9 cellular contexts compared by ENCODE assay signal in the genomic region with DNA sequence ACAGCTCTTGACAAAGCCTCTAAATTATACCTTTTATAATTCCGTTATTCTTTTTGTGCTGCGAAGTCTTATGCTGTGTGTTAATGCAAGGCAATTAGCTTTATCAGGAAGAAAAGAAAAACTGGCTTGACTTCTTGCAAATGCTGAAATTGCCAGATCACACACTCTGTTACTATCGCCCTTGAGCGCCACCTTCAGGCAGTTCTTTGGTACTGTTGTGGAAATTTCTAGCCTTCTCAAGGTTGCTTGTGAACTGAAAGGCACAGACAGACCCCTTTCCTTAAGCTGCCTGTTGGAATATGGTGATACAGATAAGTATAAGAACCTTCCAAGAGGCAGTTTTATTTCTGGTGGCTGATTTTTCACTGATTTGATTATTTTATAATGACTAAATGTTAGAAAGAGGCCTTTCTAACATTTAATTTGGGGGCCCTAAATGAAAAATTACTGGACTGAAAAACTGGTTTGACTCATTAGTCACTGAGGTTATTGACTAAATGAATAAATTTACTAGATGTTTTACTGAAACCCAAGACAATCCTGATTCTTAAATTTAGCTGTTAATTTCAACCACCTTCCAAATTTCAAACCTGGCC.
DNase-seq lines count a peak whose midpoint lies in the region; ATAC-seq, FAIRE-seq and TF ChIP-seq lines count a peak whose summit lies in the region.
"Had no signal": no experiment of that assay in that cellular context is flagged by ENCODE, and none has a peak within 500 bp of the region (broad histone marks: within the 10 kb centered on the region; RNA-seq: fewer than 3 reads in every experiment).

No MANE protein-coding gene starts in this region.

- H3K4me1 ChIP-seq in Caco-2: no peaks in the 10 kb centered on the region
- H3K4me1 ChIP-seq in body of pancreas: no peaks in the 10 kb centered on the region

- no peak overlapping the region for H3K27ac ChIP-seq in body of pancreas

- no peaks in the 10 kb centered on the region for H3K36me3 Mint-ChIP-seq in Caco-2 (ENCODE audit: insufficient read depth, unreplicated experiment)

- H3K9me3 Mint-ChIP-seq in Caco-2 (ENCODE audit: unreplicated experiment): no peaks in the 10 kb centered on the region

- intact Hi-C loops in Caco-2 (cut with micrococcal nuclease; ENCODE audit: unreplicated experiment): no loop called here
- intact Hi-C loops in body of pancreas (cut with DNase I): no loop called here

- H3K4me3 Mint-ChIP-seq in Caco-2 (ENCODE audit: unreplicated experiment): no peak overlapping the region

- no TSS peak for BruUV-seq in Caco-2 (replicated peaks; lab: Mats Ljungman, UMichigan)

- peak; percentile 63 to 74 for DNase-seq in Caco-2
- DNase-seq in NCI-H1092 treated with DMSO at 0.1 percent for 48 hours (lab: John Stamatoyannopoulos, UW): peak; percentile 17
- peak; percentile 71 to 80 (median 74) for DNase-seq in body of pancreas
- peak; percentile 69 for DNase-seq in iPS-NIHi7 (ENCODE audit: extremely low spot score)
- peak; percentile 44 to 72 for DNase-seq in stimulated activated CD4-positive, alpha-beta T cell treated with anti-CD3 and anti-CD28 coated beads, Interleukin-15, amount 100 ng/mL, for 48 hours (ENCODE audit: low read depth in 2 of 2)

- H3K4me1 Mint-ChIP-seq in Caco-2 (ENCODE audit: low read depth, unreplicated experiment): peaks cover 16% of the 10 kb centered on the region

- POLR2A ChIA-PET in Caco-2 (lab: Charles Lee): no interaction called here

- H3K9me3 ChIP-seq in Caco-2: no peaks in the 10 kb centered on the region
- H3K9me3 ChIP-seq in body of pancreas: no peaks in the 10 kb centered on the region

- no peak for TF ChIP-seq POLR2A in body of pancreas (IDR thresholded peaks at IDR 0.05)

- CTCF ChIA-PET in Caco-2 (lab: Charles Lee): interaction anchor here (0.6 to 1.4 kb wide), 6 partner anchors 9 to 542 kb away, joined by 3 to 8 read pairs (median 7); no protein-coding TSS in a partner anchor

- peak; percentile 75 for FAIRE-seq in TTC549 (lab: Jason Lieb, UNC)
- FAIRE-seq: colon had no signal

- H3K27me3 Mint-ChIP-seq in Caco-2 (ENCODE audit: insufficient read depth, unreplicated experiment): no peaks in the 10 kb centered on the region

- H3K36me3 ChIP-seq in Caco-2 (ENCODE audit: control insufficient read depth, insufficient read depth, low read length): no peaks in the 10 kb centered on the region
- no peaks in the 10 kb centered on the region for H3K36me3 ChIP-seq in body of pancreas (replicated peaks in 1 of 2; ENCODE audit: insufficient read depth in 1 of 2, low read depth in 2 of 2)

- peak; percentile 73 to 79 for TF ChIP-seq CTCF in Caco-2 (IDR thresholded peaks at IDR 0.05; ENCODE audit: insufficient read depth in 1 of 2, low read depth in 1 of 2, low read length in 1 of 2, severe bottlenecking in 1 of 2, unreplicated experiment in 1 of 2)
- peak; percentile 62 to 83 (median 73) for TF ChIP-seq CTCF in body of pancreas (IDR thresholded peaks at IDR 0.05)

- H3K4me3 ChIP-seq in Caco-2 (ENCODE audit: low read depth, low read length): no peak overlapping the region
- no peak overlapping the region for H3K4me3 ChIP-seq in body of pancreas

- 10 to 16% methylated on average over 4 of the region's 4 CpGs for WGBS in body of pancreas, 2 donors

- H3K27ac Mint-ChIP-seq in Caco-2 (ENCODE audit: unreplicated experiment): no peak overlapping the region

- no peaks in the 10 kb centered on the region for H3K27me3 ChIP-seq in Caco-2 (replicated peaks; ENCODE audit: control insufficient read depth, insufficient read depth, low read length)
- H3K27me3 ChIP-seq in body of pancreas: no peaks in the 10 kb centered on the region

- ATAC-seq in GM21529 (IDR thresholded peaks at IDR 0.05; ENCODE audit: unreplicated experiment): peak; percentile 53
- ATAC-seq in body of pancreas: peak; percentile 78
- ATAC-seq in GM21515 (IDR thresholded peaks at IDR 0.05; ENCODE audit: unreplicated experiment): no peak

Comparison
In these comparisons a context has a peak if more than half of its experiments do, and no peak if none do; other contexts are left out.
1. DNase-seq: peak in every context shown above with its lines; median percentile 74 in body of pancreas; 69 in iPS-NIHi7; 68 in Caco-2; 58 in stimulated activated CD4-positive, alpha-beta T cell treated with anti-CD3 and anti-CD28 coated beads, Interleukin-15, amount 100 ng/mL, for 48 hours; 17 in NCI-H1092 treated with DMSO at 0.1 percent for 48 hours.